In genomic region chr21:37757631-37758376, GRCh38 we compare ENCODE assay signal across 21 cellular contexts.
A peak's percentile ranks its signal among the peaks of the same experiment; 100 is the strongest.
DNase-seq lines count a peak whose midpoint lies in the region; ATAC-seq and TF ChIP-seq lines count a peak whose summit lies in the region.
"Had no signal": no experiment of that assay in that cellular context is flagged by ENCODE, and none has a peak within 500 bp of the region (broad histone marks: within the 10 kb centered on the region; RNA-seq: fewer than 3 reads in every experiment).

No MANE protein-coding gene starts in this region.

- no TSS peak for BruUV-seq in OCI-LY7 (replicated peaks; lab: Mats Ljungman, UMichigan)

- no peak overlapping the region for H4K91ac ChIP-seq in trophoblast cell (ENCODE audit: low read depth, low read length)

- H3K4me3 ChIP-seq in trophoblast cell (ENCODE audit: low read depth, low read length), result no peak overlapping the region
- no peak overlapping the region for H3K4me3 ChIP-seq in OCI-LY7 (ENCODE audit: low read depth, low read length, poor library complexity, severe bottlenecking)
- H3K4me3 ChIP-seq: gastrocnemius medialis, right lobe of liver, thoracic aorta had no signal

- no peaks in the 10 kb centered on the region for H4K20me1 ChIP-seq in OCI-LY7 (ENCODE audit: insufficient read depth, low read length)

- H3K27ac ChIP-seq in trophoblast cell (ENCODE audit: low read depth, low read length) (no peak overlapping the region), OCI-LY7 (ENCODE audit: low read depth, low read length, poor library complexity, severe bottlenecking) (no peak overlapping the region)
- H3K27ac ChIP-seq: gastrocnemius medialis, right lobe of liver, thoracic aorta had no signal

- H3K27me3 ChIP-seq in trophoblast cell (ENCODE audit: insufficient read depth, low read length), result no peaks in the 10 kb centered on the region
- H3K27me3 ChIP-seq: gastrocnemius medialis, right lobe of liver had no signal

- whole genome bisulfite sequencing in trophoblast cell (ENCODE audit: extremely low coverage, insufficient coverage, insufficient read length), result no CpG with 5 or more reads among the region's 11 CpGs

- ATAC-seq in HG02623 (IDR thresholded peaks at IDR 0.05; ENCODE audit: unreplicated experiment), result no peak
- ATAC-seq: activated CD8-positive, alpha-beta T cell treated with anti-CD3 and anti-CD28 coated beads for 36 hours; gastrocnemius medialis; right lobe of liver had no signal

- H3K4me2 ChIP-seq in trophoblast cell (ENCODE audit: low read length) (no peak overlapping the region), OCI-LY7 (ENCODE audit: low read length) (no peak overlapping the region)

- POLR2A ChIA-PET in OCI-LY7 (lab: Charles Lee), result interaction anchor here (0.6 kb wide), 1 partner anchor 265 kb away, joined by 4 read pairs; no protein-coding TSS in a partner anchor

- H3K36me3 Mint-ChIP-seq in neural crest cell (ENCODE audit: low read depth), result no peaks in the 10 kb centered on the region
- H3K36me3 Mint-ChIP-seq: brain; CD4-positive, CD25-positive, alpha-beta regulatory T cell had no signal

- H3K79me2 ChIP-seq in trophoblast cell (ENCODE audit: control insufficient read depth, insufficient read depth, low read length, poor library complexity), result no peaks in the 10 kb centered on the region
- no peaks in the 10 kb centered on the region for H3K79me2 ChIP-seq in OCI-LY7 (ENCODE audit: insufficient read depth, low read depth, low read length)

- no peak overlapping the region for H2BK12ac ChIP-seq in trophoblast cell (ENCODE audit: low read length)

- no peak overlapping the region for H2BK5ac ChIP-seq in trophoblast cell (ENCODE audit: low read depth, low read length, poor library complexity)

- H3K9me3 ChIP-seq in trophoblast cell (ENCODE audit: insufficient read depth, low read depth, low read length) (peaks cover 3% of the 10 kb centered on the region), OCI-LY7 (ENCODE audit: low read length) (no peaks in the 10 kb centered on the region)
- H3K9me3 ChIP-seq: gastrocnemius medialis, right lobe of liver, thoracic aorta had no signal

- H3K4me1 ChIP-seq in trophoblast cell (ENCODE audit: control insufficient read depth in 1 of 2, insufficient read depth in 2 of 2, low read length in 2 of 2) (peaks cover 3 to 5% of the 10 kb centered on the region in 2 experiments), OCI-LY7 (ENCODE audit: insufficient read depth, low read length, poor library complexity, severe bottlenecking) (no peaks in the 10 kb centered on the region)
- H3K4me1 ChIP-seq: gastrocnemius medialis, right lobe of liver had no signal

- H2BK120ac ChIP-seq in trophoblast cell (ENCODE audit: insufficient read depth, low read length, poor library complexity), result no peak overlapping the region

- no peaks in the 10 kb centered on the region for H3K9me2 ChIP-seq in OCI-LY7 (ENCODE audit: insufficient read depth, low read length)

- H2AK5ac ChIP-seq in trophoblast cell (ENCODE audit: low read length), result no peak overlapping the region

- no peak overlapping the region for H4K8ac ChIP-seq in trophoblast cell (ENCODE audit: low read depth, low read length)

- H3K23ac ChIP-seq in trophoblast cell (ENCODE audit: low read length), result no peak overlapping the region

- peaks cover 4% of the 10 kb centered on the region for H3K27me3 Mint-ChIP-seq in neural crest cell (ENCODE audit: low read depth)
- H3K27me3 Mint-ChIP-seq: activated CD8-positive, alpha-beta T cell treated with anti-CD3 and anti-CD28 coated beads for 36 hours; CD4-positive, CD25-positive, alpha-beta regulatory T cell had no signal

- H2AFZ ChIP-seq in trophoblast cell (ENCODE audit: insufficient read depth, low read length, poor library complexity) (no peak overlapping the region), OCI-LY7 (ENCODE audit: low read length) (no peak overlapping the region)

- H3K27ac Mint-ChIP-seq in neural crest cell (ENCODE audit: unreplicated experiment), result peak overlapping the region; percentile 36
- H3K27ac Mint-ChIP-seq: activated CD8-positive, alpha-beta T cell treated with anti-CD3 and anti-CD28 coated beads for 36 hours; brain; CD4-positive, CD25-positive, alpha-beta regulatory T cell; nephron had no signal

- intact Hi-C loops in OCI-LY7 (cut with micrococcal nuclease; ENCODE audit: unreplicated experiment), result no loop called here

- no peak overlapping the region for H3K18ac ChIP-seq in trophoblast cell (ENCODE audit: low read length)

- TF ChIP-seq CTCF in neural crest cell (conservative IDR thresholded peaks at IDR 0.05), result no peak
- TF ChIP-seq CTCF in OCI-LY7 (conservative IDR thresholded peaks at IDR 0.05; ENCODE audit: low read length), result no peak

- CTCF ChIA-PET in OCI-LY7 (lab: Charles Lee; ENCODE audit: unreplicated experiment), result no interaction called here

- peak; percentile 70 for DNase-seq in NCI-H1092 treated with DMSO at 0.1 percent for 48 hours (lab: John Stamatoyannopoulos, UW)
- DNase-seq in NCI-H2107 (lab: John Stamatoyannopoulos, UW), result peak; percentile 53
- DNase-seq in amniotic epithelial cell (ENCODE audit: low read depth), result peak; percentile 16
- no peak for DNase-seq in neural crest cell (ENCODE audit: low read depth, low spot score)
- no peak for DNase-seq in trophoblast cell
- no peak for DNase-seq in OCI-LY7 (ENCODE audit: low spot score)
- DNase-seq: activated CD4-positive, alpha-beta T cell treated with anti-CD3 and anti-CD28 coated beads for 1 hour; activated CD8-positive, alpha-beta T cell treated with anti-CD3 and anti-CD28 coated beads for 36 hours; activated gamma-delta T cell; CD4-positive, CD25-positive, alpha-beta regulatory T cell; DMS 273 treated with DMSO at 0.1 percent for 48 hours; effector CD4-positive, alpha-beta T cell; gastrocnemius medialis; NCI-H446 treated with DMSO at 0.1 percent for 48 hours; right lobe of liver; RPMI8226; stimulated activated naive CD4-positive, alpha-beta T cell treated with Interleukin-2 at 50 U/mL for 16 hours had no signal

- no peaks in the 10 kb centered on the region for H3K4me1 Mint-ChIP-seq in neural crest cell
- H3K4me1 Mint-ChIP-seq: CD4-positive, CD25-positive, alpha-beta regulatory T cell; nephron had no signal

- H3K36me3 ChIP-seq in trophoblast cell (ENCODE audit: control insufficient read depth in 1 of 2, insufficient read depth in 2 of 2, low read length in 2 of 2) (no peaks in the 10 kb centered on the region), OCI-LY7 (ENCODE audit: insufficient read depth, low read length) (no peaks in the 10 kb centered on the region)
- H3K36me3 ChIP-seq: gastrocnemius medialis, right lobe of liver, thoracic aorta had no signal

- no peak overlapping the region for H3K9ac ChIP-seq in trophoblast cell (ENCODE audit: low read length)

- no peak overlapping the region for H4K12ac ChIP-seq in trophoblast cell (ENCODE audit: low read depth, low read length)

- H3K14ac ChIP-seq in trophoblast cell (ENCODE audit: low read length), result no peak overlapping the region

- H3K4ac ChIP-seq in trophoblast cell (ENCODE audit: low read depth, low read length), result no peak overlapping the region

- H3K79me1 ChIP-seq in trophoblast cell (ENCODE audit: low read length), result no peaks in the 10 kb centered on the region

- no peak overlapping the region for H3K4me3 Mint-ChIP-seq in neural crest cell
- H3K4me3 Mint-ChIP-seq: activated CD8-positive, alpha-beta T cell treated with anti-CD3 and anti-CD28 coated beads for 36 hours; brain; CD4-positive, CD25-positive, alpha-beta regulatory T cell; nephron had no signal

- H3K9me3 Mint-ChIP-seq in neural crest cell, result no peaks in the 10 kb centered on the region
- H3K9me3 Mint-ChIP-seq: activated CD8-positive, alpha-beta T cell treated with anti-CD3 and anti-CD28 coated beads for 36 hours; CD4-positive, CD25-positive, alpha-beta regulatory T cell; nephron had no signal

Comparison
In these comparisons a context has a peak if more than half of its experiments do, and no peak if none do; other contexts are left out.
1. DNase-seq: peak in NCI-H1092 treated with DMSO at 0.1 percent for 48 hours (single experiment), NCI-H2107 (single experiment) and amniotic epithelial cell (single experiment); none in neural crest cell (single experiment), trophoblast cell (0 of 2) and OCI-LY7 (single experiment).